Comparison of ENCODE assay signal across 9 cellular contexts in genomic region chr6:90458353-90459224, GRCh38.
A peak's percentile ranks its signal among the peaks of the same experiment; 100 is the strongest.
DNase-seq lines count a peak whose midpoint lies in the region; ATAC-seq, FAIRE-seq and TF ChIP-seq lines count a peak whose summit lies in the region.
"Had no signal": no experiment of that assay in that cellular context is flagged by ENCODE, and none has a peak within 500 bp of the region (broad histone marks: within the 10 kb centered on the region; RNA-seq: fewer than 3 reads in every experiment).

No MANE protein-coding gene starts in this region.

- peak overlapping the region; percentile 83 for H3K27ac Mint-ChIP-seq in central memory CD8-positive, alpha-beta T cell (ENCODE audit: low read depth)
- H3K27ac Mint-ChIP-seq in CD14-positive monocyte = no peak overlapping the region

- H3K27me3 Mint-ChIP-seq in central memory CD8-positive, alpha-beta T cell = no peaks in the 10 kb centered on the region
- peaks cover 0 to 5% (median 2%) of the 10 kb centered on the region in 3 donors for H3K27me3 Mint-ChIP-seq in CD14-positive monocyte (ENCODE audit: low read depth in 3 of 3)

- TF ChIP-seq RAD21 in Ishikawa (IDR thresholded peaks at IDR 0.05; ENCODE audit: low read depth) = no peak

- peak; percentile 91 for DNase-seq in activated CD4-positive, alpha-beta T cell treated with anti-CD3 and anti-CD28 coated beads for 48 hours
- DNase-seq in central memory CD8-positive, alpha-beta T cell (ENCODE audit: low spot score in 2 of 2) = peak in 1 of 2 donors; percentile 34
- peak; percentile 89 for DNase-seq in stimulated activated CD4-positive, alpha-beta T cell treated with anti-CD3 and anti-CD28 coated beads, Interleukin-4, amount 100 ng/mL, for 24 hours
- DNase-seq in GM12891 (ENCODE audit: insufficient read length, low spot score) (no peak), HK-2 (ENCODE audit: unreplicated experiment) (no peak), CD14-positive monocyte (ENCODE audit: low spot score) (no peak), AG08395 (ENCODE audit: low spot score) (no peak)
- DNase-seq: NCI-H2171 treated with DMSO at 0.1 percent for 48 hours had no signal

- H3K4me1 Mint-ChIP-seq in central memory CD8-positive, alpha-beta T cell = peaks cover 38% of the 10 kb centered on the region
- no peaks in the 10 kb centered on the region for H3K4me1 Mint-ChIP-seq in CD14-positive monocyte

- no peak for FAIRE-seq in GM12891 (lab: Jason Lieb, UNC)

- ATAC-seq in central memory CD8-positive, alpha-beta T cell (replicated peaks; ENCODE audit: extremely low read depth, poor library complexity, severe bottlenecking) = peak; percentile 70

- no peaks in the 10 kb centered on the region for H3K9me3 Mint-ChIP-seq in central memory CD8-positive, alpha-beta T cell
- no peaks in the 10 kb centered on the region for H3K9me3 Mint-ChIP-seq in CD14-positive monocyte

- TF ChIP-seq EP300 in Ishikawa (IDR thresholded peaks at IDR 0.05; ENCODE audit: borderline replicate concordance) = no peak

- intact Hi-C loops in CD14-positive monocyte (cut with micrococcal nuclease) = no loop called here

- TF ChIP-seq CTCF in CD14-positive monocyte (IDR thresholded peaks at IDR 0.05) = no peak

- no peak for TF ChIP-seq POLR2A in GM12891 (IDR thresholded peaks at IDR 0.05; ENCODE audit: low read depth, low read length)

- no peaks in the 10 kb centered on the region for H3K36me3 Mint-ChIP-seq in central memory CD8-positive, alpha-beta T cell (ENCODE audit: insufficient read depth)
- H3K36me3 Mint-ChIP-seq in CD14-positive monocyte = no peaks in the 10 kb centered on the region

- peak overlapping the region; percentile 70 for H3K4me3 Mint-ChIP-seq in central memory CD8-positive, alpha-beta T cell
- no peak overlapping the region for H3K4me3 Mint-ChIP-seq in CD14-positive monocyte

TF ChIP-seq in Ishikawa, 13 proteins besides CTCF, POLR2A, EP300 and RAD21:
- TF ChIP-seq MAX (IDR thresholded peaks at IDR 0.05) (peak; percentile 31; the same call in 1 of the 2 replicates), TEAD4 (IDR thresholded peaks at IDR 0.05) (no peak), NFIC (IDR thresholded peaks at IDR 0.05) (peak; percentile 60)

TF ChIP-seq in GM12891, 5 proteins besides CTCF, POLR2A, EP300 and RAD21:
- TF ChIP-seq TAF1 (IDR thresholded peaks at IDR 0.05; ENCODE audit: low read depth, low read length) = no peak
- TF ChIP-seq POU2F2 (IDR thresholded peaks at IDR 0.05; ENCODE audit: low read depth, low read length) = no peak
- TF ChIP-seq SPI1 (IDR thresholded peaks at IDR 0.05; ENCODE audit: low read depth, low read length) = no peak
- no peak for TF ChIP-seq PAX5 (IDR thresholded peaks at IDR 0.05; ENCODE audit: insufficient read depth, low read length, severe bottlenecking)
- no peak for TF ChIP-seq POLR2AphosphoS5 (IDR thresholded peaks at IDR 0.05; ENCODE audit: low read depth, low read length)

Comparison
In these comparisons a context has a peak if more than half of its experiments do, and no peak if none do; other contexts are left out.
1. DNase-seq: peak in activated CD4-positive, alpha-beta T cell treated with anti-CD3 and anti-CD28 coated beads for 48 hours (single experiment) and stimulated activated CD4-positive, alpha-beta T cell treated with anti-CD3 and anti-CD28 coated beads, Interleukin-4, amount 100 ng/mL, for 24 hours (single experiment); none in GM12891 (single experiment), HK-2 (single experiment), CD14-positive monocyte (single experiment) and AG08395 (single experiment).